ENCODE assay signal across 17 cellular contexts in the genomic region with DNA sequence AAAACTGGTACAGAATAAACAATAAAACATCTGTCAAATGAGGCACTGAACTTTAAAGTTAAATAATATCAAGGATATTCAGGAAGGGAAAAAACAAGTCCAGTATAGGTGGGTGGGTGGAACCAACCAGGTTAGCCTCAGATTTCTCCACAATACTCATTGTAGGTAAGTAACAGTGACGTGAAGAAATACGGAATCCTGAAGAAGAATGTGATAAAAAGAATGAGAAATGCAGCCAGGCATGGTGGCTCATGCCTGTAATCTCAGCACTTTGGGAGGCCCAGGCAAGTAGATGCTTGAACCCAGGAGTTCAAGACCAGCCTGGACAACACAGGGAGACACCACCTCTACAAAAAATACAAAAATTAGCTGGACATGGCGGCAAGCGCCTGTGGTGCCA.
"Had no signal": no experiment of that assay in that cellular context is flagged by ENCODE, and none has a peak within 500 bp of the region (broad histone marks: within the 10 kb centered on the region; RNA-seq: fewer than 3 reads in every experiment).

No MANE protein-coding gene starts in this region.

- H3K27me3 Mint-ChIP-seq: effector memory CD8-positive, alpha-beta T cell; progenitor cell of endocrine pancreas had no signal

- H3K4me3 Mint-ChIP-seq: activated T-helper 1 cell treated with anti-CD3 and anti-CD28 coated beads, Interleukin-12 subunit alpha, Interleukin-12 subunit beta, Interleukin-2, Interleukin-4 antibody, amounts not matched to agents 30 ng/mL and 10 ng/mL and 1 ng/mL, durations not matched to agents 14 hours and 24 hours and 36 hours; effector memory CD8-positive, alpha-beta T cell had no signal

- H3K9me3 ChIP-seq: right atrium auricular region, testis, upper lobe of left lung had no signal

- H3K36me3 ChIP-seq: right atrium auricular region, upper lobe of left lung had no signal

- H3K27ac Mint-ChIP-seq: activated T-helper 1 cell treated with anti-CD3 and anti-CD28 coated beads, Interleukin-12 subunit alpha, Interleukin-12 subunit beta, Interleukin-2, Interleukin-4 antibody, amounts not matched to agents 30 ng/mL and 10 ng/mL and 1 ng/mL, durations not matched to agents 14 hours and 24 hours and 36 hours had no signal

- H3K4me3 ChIP-seq: right atrium auricular region, testis, upper lobe of left lung had no signal

- ATAC-seq: activated naive CD4-positive, alpha-beta T cell treated with anti-CD3 and anti-CD28 coated beads, Interleukin-2, amount 50 U/mL, for 72 hours; effector memory CD8-positive, alpha-beta T cell; left lobe of liver; SK-N-SH treated with all-trans-retinoic acid at 6 μM for 48 hours had no signal

- H3K27me3 ChIP-seq: right atrium auricular region, testis, upper lobe of left lung had no signal

- H3K27ac ChIP-seq: right atrium auricular region, upper lobe of left lung had no signal

- DNase-seq: activated CD4-positive, alpha-beta T cell treated with anti-CD3 and anti-CD28 coated beads for 1 hour; activated CD4-positive, alpha-beta T cell treated with anti-CD3 and anti-CD28 coated beads, Interleukin-2, amount 50 U/mL, for 4 hours; activated gamma-delta T cell treated with Interleukin-2 at 50 U/mL for 16 hours; amniotic stem cell; effector memory CD8-positive, alpha-beta T cell; foreskin melanocyte; hypothalamus; kidney; stimulated activated CD4-positive, alpha-beta T cell treated with anti-CD3 and anti-CD28 coated beads, Interleukin-2, amount 100 ng/mL, for 24 hours; testis; upper lobe of left lung had no signal

- H3K9me3 Mint-ChIP-seq: activated naive CD4-positive, alpha-beta T cell treated with anti-CD3 and anti-CD28 coated beads, Interleukin-2, amount 50 U/mL, for 72 hours; activated T-helper 1 cell treated with anti-CD3 and anti-CD28 coated beads, Interleukin-12 subunit alpha, Interleukin-12 subunit beta, Interleukin-2, Interleukin-4 antibody, amounts not matched to agents 30 ng/mL and 10 ng/mL and 1 ng/mL, durations not matched to agents 14 hours and 24 hours and 36 hours; effector memory CD8-positive, alpha-beta T cell had no signal
